In the genomic region with DNA sequence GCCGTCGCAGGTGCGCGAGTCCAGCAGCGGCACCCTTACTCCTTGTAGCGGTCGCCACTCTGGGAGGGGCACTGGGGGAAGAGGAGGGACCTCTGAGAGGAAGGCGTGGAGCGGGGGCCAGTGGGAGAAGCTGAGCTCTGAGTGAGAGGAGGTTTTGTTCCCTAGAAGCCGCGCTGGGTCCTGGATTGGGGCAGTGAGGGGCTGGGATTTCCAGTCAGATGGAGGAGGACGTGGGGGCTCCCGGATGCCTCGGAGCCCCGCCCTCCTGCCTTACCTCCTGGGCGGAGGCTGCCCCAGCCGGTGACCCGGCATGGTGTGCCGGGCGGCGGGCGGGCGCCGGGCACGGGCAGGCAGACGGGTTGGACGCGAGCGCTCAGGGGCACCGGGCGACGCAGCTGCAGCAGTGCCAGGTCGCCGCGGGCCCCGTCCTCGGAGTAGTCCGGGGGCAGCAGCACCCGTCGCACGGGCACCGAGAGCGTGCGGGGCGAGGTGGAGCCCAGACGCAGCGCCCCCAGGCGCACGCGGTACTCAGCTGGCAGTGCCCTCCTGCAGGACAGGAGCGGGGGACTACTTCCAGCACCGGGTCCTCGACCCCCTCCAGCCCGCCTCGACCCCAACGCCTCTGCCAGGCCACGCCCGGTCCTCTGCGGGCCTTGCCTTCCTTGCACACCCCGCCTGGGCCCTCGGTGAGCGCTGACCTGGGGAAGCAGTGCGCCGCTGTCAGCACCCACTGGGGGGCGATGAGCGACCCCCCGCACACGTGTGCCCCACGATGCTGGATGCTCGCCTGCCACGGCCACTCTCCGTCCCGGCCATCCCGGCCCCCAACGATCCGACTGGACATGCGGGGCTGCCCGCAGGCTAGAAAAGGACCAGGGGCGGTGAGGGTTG, we compare ENCODE assay signal across 1 cellular context.
TF ChIP-seq lines count a peak whose summit lies in the region.

No MANE protein-coding gene starts in this region.

TF ChIP-seq in A549, 52 proteins besides CTCF, POLR2A, EP300 and RAD21 (continued from another document):
- no peak for TF ChIP-seq REST (IDR thresholded peaks at IDR 0.05)
- TF ChIP-seq MYC (IDR thresholded peaks at IDR 0.05; ENCODE audit: borderline replicate concordance, low read length): no peak
- no peak for TF ChIP-seq TFCP2L1 (CRISPR knock-in tag; IDR thresholded peaks at IDR 0.05)
- no peak for TF ChIP-seq ZC3H11A (IDR thresholded peaks at IDR 0.05)
- no peak for TF ChIP-seq SMC3 (IDR thresholded peaks at IDR 0.05)
- no peak for TF ChIP-seq HOXA7 (CRISPR knock-in tag; IDR thresholded peaks at IDR 0.05)
- TF ChIP-seq KDM1A (IDR thresholded peaks at IDR 0.05; ENCODE audit: low read depth): no peak
- no peak for TF ChIP-seq EHMT2 (IDR thresholded peaks at IDR 0.05; ENCODE audit: low read depth)
- no peak for TF ChIP-seq NPAS2 (CRISPR knock-in tag; IDR thresholded peaks at IDR 0.05; ENCODE audit: borderline replicate concordance)
- no peak for TF ChIP-seq JUNB (IDR thresholded peaks at IDR 0.05)
- no peak for TF ChIP-seq ESRRA (IDR thresholded peaks at IDR 0.05; ENCODE audit: borderline replicate concordance, low read length)
